Comparison of ENCODE assay signal across 13 cellular contexts in genomic region chr5:118506453-118506852, GRCh38.
DNase-seq lines count a peak whose midpoint lies in the region; ATAC-seq and TF ChIP-seq lines count a peak whose summit lies in the region.
"Had no signal": no experiment of that assay in that cellular context is flagged by ENCODE, and none has a peak within 500 bp of the region (broad histone marks: within the 10 kb centered on the region; RNA-seq: fewer than 3 reads in every experiment).

No MANE protein-coding gene starts in this region.

- intact Hi-C loops in PC-9 (cut with micrococcal nuclease; ENCODE audit: unreplicated experiment) = no loop called here

- H4K20me1 ChIP-seq in PC-9 (ENCODE audit: insufficient read depth) = no peaks in the 10 kb centered on the region

- H3K36me3 ChIP-seq in PC-9 (ENCODE audit: low read depth) = no peaks in the 10 kb centered on the region

- H3K4me3 ChIP-seq in GM12865 (ENCODE audit: low read depth, low read length) = no peak overlapping the region
- H3K4me3 ChIP-seq in PC-9 = no peak overlapping the region
- H3K4me3 ChIP-seq: lung had no signal

- H3K79me2 ChIP-seq in PC-9 (ENCODE audit: low read depth) = no peaks in the 10 kb centered on the region

- H3F3A ChIP-seq in PC-9 (ENCODE audit: insufficient read depth, low read depth) = no peaks in the 10 kb centered on the region

- BruUV-seq in PC-9 (replicated peaks; lab: Mats Ljungman, UMichigan) = no TSS peak

- no peaks in the 10 kb centered on the region for H3K27me3 ChIP-seq in PC-9 (ENCODE audit: insufficient read depth, low read depth)

- no peaks in the 10 kb centered on the region for H3K9me2 ChIP-seq in PC-9 (ENCODE audit: insufficient read depth)

- DNase-seq in GM12865 (ENCODE audit: low read depth) = peak; percentile 59
- DNase-seq in hepatic stellate cell (ENCODE audit: low spot score) = no peak
- no peak for DNase-seq in DMS114 treated with DMSO at 0.1 percent for 48 hours (lab: John Stamatoyannopoulos, UW; ENCODE audit: unreplicated experiment)
- DNase-seq in PC-9 = no peak
- DNase-seq in DMS79 (lab: John Stamatoyannopoulos, UW) = no peak
- DNase-seq: activated CD4-positive, alpha-beta T cell treated with anti-CD3 and anti-CD28 coated beads, Interleukin-2, amount 50 U/mL, for 48 hours; effector memory CD8-positive, alpha-beta T cell; GDM1; NCI-H774 had no signal

- H3K27ac ChIP-seq in PC-9 = no peak overlapping the region

- POLR2A ChIA-PET in PC-9 (lab: Charles Lee; ENCODE audit: unreplicated experiment) = no interaction called here

- ATAC-seq in GM19455 (IDR thresholded peaks at IDR 0.05; ENCODE audit: unreplicated experiment) (peak; percentile 60), HG02870 (IDR thresholded peaks at IDR 0.05; ENCODE audit: unreplicated experiment) (peak; percentile 86), HG03558 (IDR thresholded peaks at IDR 0.05; ENCODE audit: extremely low read depth, unreplicated experiment) (peak; percentile 94)
- ATAC-seq: effector memory CD8-positive, alpha-beta T cell had no signal

- TF ChIP-seq CTCF in GM12865 (IDR thresholded peaks at IDR 0.05; ENCODE audit: insufficient read depth, low read depth, low read length, missing control alignments) = no peak
- no peak for TF ChIP-seq CTCF in PC-9 (conservative IDR thresholded peaks at IDR 0.05)

- no peak overlapping the region for H2AFZ ChIP-seq in PC-9

- H3K9me3 ChIP-seq in PC-9 (ENCODE audit: insufficient read depth, low read depth) = no peaks in the 10 kb centered on the region

- CTCF ChIA-PET in PC-9 (lab: Charles Lee) = no interaction called here

- H3K4me2 ChIP-seq in PC-9 = no peak overlapping the region

- no peaks in the 10 kb centered on the region for H3K4me1 ChIP-seq in PC-9 (replicated peaks; ENCODE audit: insufficient read depth)
